In the genomic region with DNA sequence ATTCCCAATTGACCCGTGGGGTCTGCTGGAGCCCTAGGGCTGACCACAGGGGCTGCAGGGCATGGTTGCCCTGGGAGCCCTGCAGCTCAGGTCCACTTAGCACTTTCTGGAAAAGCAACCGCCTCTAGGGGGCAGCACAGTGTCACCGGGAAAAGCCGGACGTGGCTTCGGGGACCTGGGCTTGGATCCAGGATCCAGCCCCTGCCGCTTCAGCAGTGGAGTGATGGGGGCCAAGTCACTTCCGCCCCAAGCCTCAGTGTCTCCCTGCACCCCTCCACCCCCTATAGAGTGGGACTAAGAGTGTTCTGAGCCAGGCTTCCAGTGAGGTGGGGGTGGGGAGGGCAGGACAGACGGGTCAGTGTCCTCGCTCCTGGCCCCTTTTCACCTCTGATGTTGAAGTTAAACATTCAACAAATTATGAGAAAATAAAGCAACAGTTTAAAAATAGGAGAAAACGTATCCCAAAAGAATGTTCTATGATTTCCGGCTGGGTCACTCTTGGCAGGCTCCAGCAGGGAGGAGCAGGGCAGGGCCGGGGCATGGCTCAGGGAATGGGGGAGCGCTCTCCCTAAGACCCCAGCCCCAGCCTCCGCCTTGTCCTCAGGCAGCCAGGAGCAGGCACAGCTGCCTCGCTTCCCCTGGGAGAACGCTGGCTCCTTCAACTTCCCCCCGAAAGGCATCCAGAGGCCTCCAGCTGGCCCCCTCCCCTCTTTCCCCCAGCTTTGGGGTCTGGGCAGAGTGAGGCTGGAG, we compare ENCODE assay signal across 8 cellular contexts.
A peak's percentile ranks its signal among the peaks of the same experiment; 100 is the strongest.
DNase-seq lines count a peak whose midpoint lies in the region; ATAC-seq and TF ChIP-seq lines count a peak whose summit lies in the region.

No MANE protein-coding gene starts in this region.

- ATAC-seq in activated T-cell treated with anti-CD3 and anti-CD28 coated beads, Interleukin-2, amount 50 U/mL, for 72 hours (replicated peaks in 1 of 2) = no peak
- ATAC-seq in GM21825 (IDR thresholded peaks at IDR 0.05; ENCODE audit: unreplicated experiment) = no peak
- no peak for ATAC-seq in HG03342 (IDR thresholded peaks at IDR 0.05; ENCODE audit: unreplicated experiment)

- intact Hi-C loops in head of caudate nucleus (cut with DNase I) = loop anchor here (5.0 kb wide), 1 partner anchor 277 kb away; no protein-coding TSS in a partner anchor

- peak; percentile 84 for TF ChIP-seq CTCF in AG09319 (IDR thresholded peaks at IDR 0.05; ENCODE audit: low read depth, low read length)
- peak; percentile 87 for TF ChIP-seq CTCF in progenitor cell of endocrine pancreas (IDR thresholded peaks at IDR 0.05; ENCODE audit: unreplicated experiment)

- no peak overlapping the region for H3K27ac Mint-ChIP-seq in activated T-cell treated with anti-CD3 and anti-CD28 coated beads, Interleukin-2, amount 50 U/mL, for 72 hours
- H3K27ac Mint-ChIP-seq in progenitor cell of endocrine pancreas = no peak overlapping the region

- peaks cover 24% of the 10 kb centered on the region for H3K27me3 Mint-ChIP-seq in activated T-cell treated with anti-CD3 and anti-CD28 coated beads, Interleukin-2, amount 50 U/mL, for 72 hours (ENCODE audit: low read depth)
- H3K27me3 Mint-ChIP-seq in progenitor cell of endocrine pancreas = peaks cover 36% of the 10 kb centered on the region

- H3K9me3 Mint-ChIP-seq in activated T-cell treated with anti-CD3 and anti-CD28 coated beads, Interleukin-2, amount 50 U/mL, for 72 hours = no peaks in the 10 kb centered on the region
- H3K9me3 Mint-ChIP-seq in progenitor cell of endocrine pancreas (ENCODE audit: low read depth) = no peaks in the 10 kb centered on the region

- H3K36me3 Mint-ChIP-seq in activated T-cell treated with anti-CD3 and anti-CD28 coated beads, Interleukin-2, amount 50 U/mL, for 72 hours (ENCODE audit: insufficient read depth in 2 of 2) = no peaks in the 10 kb centered on the region
- no peaks in the 10 kb centered on the region for H3K36me3 Mint-ChIP-seq in progenitor cell of endocrine pancreas (ENCODE audit: insufficient read depth)

- DNase-seq in AG09319 (ENCODE audit: extremely low read depth, low read depth) (peak; percentile 30), GM19238 (ENCODE audit: insufficient read length, low spot score) (peak; percentile 37), NCI-H460 (ENCODE audit: extremely low read depth, low read depth) (peak; percentile 47), head of caudate nucleus (peak; percentile 21 to 83 (median 62)), progenitor cell of endocrine pancreas (ENCODE audit: low spot score, unreplicated experiment) (peak; percentile 76)
- peak; percentile 57 to 63 for DNase-seq in activated T-cell treated with anti-CD3 and anti-CD28 coated beads, Interleukin-2, amount 50 U/mL, for 72 hours

- no peak overlapping the region for H3K4me3 Mint-ChIP-seq in activated T-cell treated with anti-CD3 and anti-CD28 coated beads, Interleukin-2, amount 50 U/mL, for 72 hours
- H3K4me3 Mint-ChIP-seq in progenitor cell of endocrine pancreas (ENCODE audit: low read depth) = no peak overlapping the region

- H3K4me1 Mint-ChIP-seq in activated T-cell treated with anti-CD3 and anti-CD28 coated beads, Interleukin-2, amount 50 U/mL, for 72 hours (ENCODE audit: low read depth) = peaks cover 7% of the 10 kb centered on the region
- no peaks in the 10 kb centered on the region for H3K4me1 Mint-ChIP-seq in progenitor cell of endocrine pancreas (ENCODE audit: low read depth)
